In genomic region chr11:131146817-131147490, GRCh38 we compare ENCODE assay signal across 26 cellular contexts.
DNase-seq lines count a peak whose midpoint lies in the region; TF ChIP-seq lines count a peak whose summit lies in the region.
"Had no signal": no experiment of that assay in that cellular context is flagged by ENCODE, and none has a peak within 500 bp of the region (broad histone marks: within the 10 kb centered on the region; RNA-seq: fewer than 3 reads in every experiment).

No MANE protein-coding gene starts in this region.

- H3K18ac ChIP-seq in mesenchymal stem cell (ENCODE audit: low read depth in 1 of 2, low read length in 2 of 2) (no peak overlapping the region), H9 (ENCODE audit: insufficient read length, low read depth, low read length) (no peak overlapping the region)

- H3K9me3 ChIP-seq in mesenchymal stem cell (ENCODE audit: control insufficient read depth, low read length) = no peaks in the 10 kb centered on the region
- no peaks in the 10 kb centered on the region for H3K9me3 ChIP-seq in SK-N-SH
- no peaks in the 10 kb centered on the region for H3K9me3 ChIP-seq in H9 (ENCODE audit: control insufficient read depth, low read depth, low read length)
- H3K9me3 ChIP-seq: breast epithelium, MG63, suprapubic skin had no signal

- no peak overlapping the region for H3K4ac ChIP-seq in mesenchymal stem cell (ENCODE audit: low read depth in 1 of 2, low read length in 2 of 2)
- H3K4ac ChIP-seq in H9 (ENCODE audit: low read depth, low read length) = no peak overlapping the region

- H3K36me3 Mint-ChIP-seq in H9 (ENCODE audit: insufficient read depth in 1 of 3, low read depth in 3 of 3) = no peaks in the 10 kb centered on the region
- H3K36me3 Mint-ChIP-seq: activated CD8-positive, alpha-beta memory T cell treated with anti-CD3 and anti-CD28 coated beads, Interleukin-2, amount 10 ng/mL, durations not matched to agents 7 days and 5 days; activated naive CD4-positive, alpha-beta T cell treated with anti-CD3 and anti-CD28 coated beads, Interleukin-2, amount 10 ng/mL, durations not matched to agents 7 days and 5 days; stimulated activated naive B cell treated with anti-CD40 and anti-IgM and Interleukin-4, amounts not matched to agents 10 μg/mL and 1 μg/mL and 100 μg/mL, for 72 hours had no signal

- H3K9ac ChIP-seq in mesenchymal stem cell (ENCODE audit: low read length) = peak overlapping the region; percentile 73
- H3K9ac ChIP-seq in SK-N-SH = no peak overlapping the region
- H3K9ac ChIP-seq in H9 (ENCODE audit: extremely low read depth, insufficient read length, low read length) = no peak overlapping the region

- no peak overlapping the region for H3K4me2 ChIP-seq in mesenchymal stem cell (ENCODE audit: low read length, poor library complexity, severe bottlenecking)
- H3K4me2 ChIP-seq in SK-N-SH = no peak overlapping the region
- H3K4me2 ChIP-seq in H9 (ENCODE audit: insufficient read depth, insufficient read length, low read length) = no peak overlapping the region

- DNase-seq in BJ (ENCODE audit: low read depth) (peak; percentile 9), GM04503 (ENCODE audit: low read depth) (peak; percentile 21), RKO (ENCODE audit: low spot score) (peak; percentile 1), mesenchymal stem cell (no peak), DMS53 (lab: John Stamatoyannopoulos, UW) (no peak), NCI-H446 treated with DMSO at 0.1 percent for 48 hours (lab: John Stamatoyannopoulos, UW) (no peak), SK-N-SH (no peak), H9 (no peak)
- DNase-seq: activated B cell treated with CpG ODN at 0.5 μM for 24 hours; activated CD8-positive, alpha-beta memory T cell treated with anti-CD3 and anti-CD28 coated beads, Interleukin-2, amount 10 ng/mL, durations not matched to agents 7 days and 5 days; activated naive CD4-positive, alpha-beta T cell treated with anti-CD3 and anti-CD28 coated beads, Interleukin-2, amount 10 ng/mL, durations not matched to agents 7 days and 5 days; activated T-cell treated with anti-CD3 and anti-CD28 coated beads, Interleukin-2, amount 50 U/mL, for 72 hours; amniotic stem cell; CD4-positive, alpha-beta T cell; effector memory CD4-positive, alpha-beta T cell; head of caudate nucleus; mammary epithelial cell; MG63; NCI-H2081; NK-92 treated with Interleukin-12 subunit alpha and Interleukin-12 subunit beta, amount 100 ng/mL, for 24 hours; stimulated activated CD4-positive, alpha-beta T cell treated with anti-CD3 and anti-CD28 coated beads, Interleukin-15, amount 100 ng/mL, for 24 hours; stimulated activated naive B cell treated with anti-CD40 and anti-IgM and Interleukin-4, amounts not matched to agents 10 μg/mL and 1 μg/mL and 100 μg/mL, for 72 hours had no signal

- no peaks in the 10 kb centered on the region for H3F3A ChIP-seq in SK-N-SH (replicated peaks; ENCODE audit: insufficient read depth)

- H3K27ac ChIP-seq in mesenchymal stem cell (ENCODE audit: low read length, poor library complexity, severe bottlenecking) = no peak overlapping the region
- no peak overlapping the region for H3K27ac ChIP-seq in SK-N-SH (ENCODE audit: low read depth in 2 of 2, low read length in 1 of 2)
- H3K27ac ChIP-seq in H9 (ENCODE audit: insufficient read length, low read depth, low read length) = no peak overlapping the region
- H3K27ac ChIP-seq: breast epithelium, coronary artery, suprapubic skin had no signal

- no peaks in the 10 kb centered on the region for H3K9me3 Mint-ChIP-seq in H9
- H3K9me3 Mint-ChIP-seq: activated B cell treated with CpG ODN at 0.5 μM for 24 hours; activated naive CD4-positive, alpha-beta T cell treated with anti-CD3 and anti-CD28 coated beads, Interleukin-2, amount 10 ng/mL, durations not matched to agents 7 days and 5 days; stimulated activated naive B cell treated with anti-CD40 and anti-IgM and Interleukin-4, amounts not matched to agents 10 μg/mL and 1 μg/mL and 100 μg/mL, for 72 hours had no signal

- no peak overlapping the region for H3K4me3 ChIP-seq in BJ (ENCODE audit: low read depth, low read length)
- H3K4me3 ChIP-seq in mesenchymal stem cell (ENCODE audit: insufficient read depth in 1 of 2, low read depth in 1 of 2, low read length in 2 of 2) = no peak overlapping the region
- no peak overlapping the region for H3K4me3 ChIP-seq in SK-N-SH (ENCODE audit: low read depth in 2 of 2, low read length in 1 of 2)
- H3K4me3 ChIP-seq: breast epithelium, coronary artery, K562, MG63, suprapubic skin had no signal

- TF ChIP-seq CTCF in BJ (IDR thresholded peaks at IDR 0.05; ENCODE audit: insufficient read depth, low read depth, low read length) (no peak), SK-N-SH (IDR thresholded peaks at IDR 0.05) (no peak), H9 (conservative IDR thresholded peaks at IDR 0.05) (no peak)

- no peak overlapping the region for H3K4me3 Mint-ChIP-seq in H9
- H3K4me3 Mint-ChIP-seq: activated B cell treated with CpG ODN at 0.5 μM for 24 hours; activated CD8-positive, alpha-beta memory T cell treated with anti-CD3 and anti-CD28 coated beads, Interleukin-2, amount 10 ng/mL, durations not matched to agents 7 days and 5 days; activated naive CD4-positive, alpha-beta T cell treated with anti-CD3 and anti-CD28 coated beads, Interleukin-2, amount 10 ng/mL, durations not matched to agents 7 days and 5 days; activated T-cell treated with anti-CD3 and anti-CD28 coated beads, Interleukin-2, amount 50 U/mL, for 72 hours; CD4-positive, alpha-beta T cell; stimulated activated naive B cell treated with anti-CD40 and anti-IgM and Interleukin-4, amounts not matched to agents 10 μg/mL and 1 μg/mL and 100 μg/mL, for 72 hours had no signal

- H4K91ac ChIP-seq in mesenchymal stem cell (ENCODE audit: low read length) (no peak overlapping the region), H9 (ENCODE audit: insufficient read length, low read depth, low read length) (no peak overlapping the region)

- H2BK5ac ChIP-seq in mesenchymal stem cell (ENCODE audit: low read depth, low read length, poor library complexity, severe bottlenecking) (no peak overlapping the region), H9 (ENCODE audit: insufficient read length, low read length) (no peak overlapping the region)

- no peak overlapping the region for H3T11ph ChIP-seq in H9 (ENCODE audit: low read length)

- CTCF ChIA-PET in BJ (lab: Yijun Ruan, JAX) (interaction anchor here (0.9 to 1.3 kb wide), 2 partner anchors 9 to 14 kb away, joined by 4 read pairs; no protein-coding TSS in a partner anchor), SK-N-SH (lab: Yijun Ruan, JAX) (interaction anchor here (1.2 kb wide), 1 partner anchor 12 kb away, joined by 5 read pairs; no protein-coding TSS in a partner anchor)

- peaks cover 3% of the 10 kb centered on the region; the same call in 1 of the 2 replicates for H3K27me3 Mint-ChIP-seq in H9 (ENCODE audit: low read depth)
- H3K27me3 Mint-ChIP-seq: activated B cell treated with CpG ODN at 0.5 μM for 24 hours; activated CD8-positive, alpha-beta memory T cell treated with anti-CD3 and anti-CD28 coated beads, Interleukin-2, amount 10 ng/mL, durations not matched to agents 7 days and 5 days; activated naive CD4-positive, alpha-beta T cell treated with anti-CD3 and anti-CD28 coated beads, Interleukin-2, amount 10 ng/mL, durations not matched to agents 7 days and 5 days; CD4-positive, alpha-beta T cell; stimulated activated naive B cell treated with anti-CD40 and anti-IgM and Interleukin-4, amounts not matched to agents 10 μg/mL and 1 μg/mL and 100 μg/mL, for 72 hours had no signal

- H2AFZ ChIP-seq in mesenchymal stem cell (ENCODE audit: low read depth, low read length) = no peak overlapping the region
- no peak overlapping the region for H2AFZ ChIP-seq in SK-N-SH (ENCODE audit: low read depth)
- H2AFZ ChIP-seq in H9 (ENCODE audit: low read length) = no peak overlapping the region

- H3K27me3 ChIP-seq in BJ (ENCODE audit: control insufficient read depth, insufficient read depth, low read length) = no peaks in the 10 kb centered on the region
- H3K27me3 ChIP-seq in mesenchymal stem cell (ENCODE audit: control insufficient read depth in 1 of 2, insufficient read depth in 1 of 2, low read length in 2 of 2) = no peaks in the 10 kb centered on the region
- no peaks in the 10 kb centered on the region for H3K27me3 ChIP-seq in SK-N-SH (ENCODE audit: insufficient read depth)
- no peaks in the 10 kb centered on the region for H3K27me3 ChIP-seq in H9 (ENCODE audit: insufficient read depth, low read length)
- H3K27me3 ChIP-seq: breast epithelium, MG63, suprapubic skin had no signal

- H4K5ac ChIP-seq in H9 (ENCODE audit: insufficient read length, low read depth, low read length) = no peak overlapping the region

- no peaks in the 10 kb centered on the region for H3K4me1 ChIP-seq in mesenchymal stem cell (ENCODE audit: control insufficient read depth, insufficient read depth, low read depth, low read length)
- H3K4me1 ChIP-seq in SK-N-SH (ENCODE audit: control insufficient read depth in 1 of 2, insufficient read depth in 2 of 2, low read depth in 1 of 2, low read length in 1 of 2) = no peaks in the 10 kb centered on the region
- H3K4me1 ChIP-seq in H9 (ENCODE audit: insufficient read depth, low read length) = no peaks in the 10 kb centered on the region
- H3K4me1 ChIP-seq: breast epithelium, suprapubic skin had no signal

- H4K20me1 ChIP-seq in SK-N-SH (ENCODE audit: insufficient read depth) (no peaks in the 10 kb centered on the region), H9 (ENCODE audit: control insufficient read depth, insufficient read depth, insufficient read length) (no peaks in the 10 kb centered on the region)

- no peak overlapping the region for H3K56ac ChIP-seq in H9 (ENCODE audit: insufficient read length, low read depth, low read length)

- H2AK5ac ChIP-seq in mesenchymal stem cell (ENCODE audit: low read length, severe bottlenecking) = no peak overlapping the region
- no peak overlapping the region for H2AK5ac ChIP-seq in H9 (ENCODE audit: insufficient read length, low read length)

- H3K36me3 ChIP-seq in BJ (ENCODE audit: control insufficient read depth, insufficient read depth, low read length) = no peaks in the 10 kb centered on the region
- no peaks in the 10 kb centered on the region for H3K36me3 ChIP-seq in mesenchymal stem cell (ENCODE audit: control insufficient read depth in 1 of 2, insufficient read depth in 2 of 2, low read depth in 1 of 2, low read length in 2 of 2)
- H3K36me3 ChIP-seq in SK-N-SH (replicated peaks in 1 of 2; ENCODE audit: control insufficient read depth in 1 of 2, insufficient read depth in 2 of 2, low read length in 1 of 2) = no peaks in the 10 kb centered on the region
- H3K36me3 ChIP-seq: breast epithelium, MG63, suprapubic skin had no signal

- no peaks in the 10 kb centered on the region for H3K79me2 ChIP-seq in SK-N-SH (ENCODE audit: insufficient read depth)
- H3K79me2 ChIP-seq in H9 (ENCODE audit: insufficient read depth, low read length) = no peaks in the 10 kb centered on the region

- H3K9me2 ChIP-seq in SK-N-SH = no peaks in the 10 kb centered on the region

- H2BK120ac ChIP-seq in mesenchymal stem cell (ENCODE audit: low read depth, low read length) (no peak overlapping the region), H9 (ENCODE audit: low read depth, low read length, poor library complexity, severe bottlenecking) (no peak overlapping the region)

- 76% methylated on average over 5 of the region's 5 CpGs for WGBS in mesenchymal stem cell
- WGBS in SK-N-SH (ENCODE audit: low lambda C conversion rate) = 13% methylated on average over 5 of the region's 5 CpGs
- no CpG with 5 or more reads among the region's 5 CpGs for WGBS in H9 (ENCODE audit: extremely low coverage, insufficient read length, low lambda C conversion rate)

- H3K4me1 Mint-ChIP-seq in H9 = peaks cover 3 to 5% of the 10 kb centered on the region in 2 experiments; a peak in 2 of 4 replicates
- H3K4me1 Mint-ChIP-seq: activated B cell treated with CpG ODN at 0.5 μM for 24 hours; activated CD8-positive, alpha-beta memory T cell treated with anti-CD3 and anti-CD28 coated beads, Interleukin-2, amount 10 ng/mL, durations not matched to agents 7 days and 5 days; activated naive CD4-positive, alpha-beta T cell treated with anti-CD3 and anti-CD28 coated beads, Interleukin-2, amount 10 ng/mL, durations not matched to agents 7 days and 5 days; stimulated activated naive B cell treated with anti-CD40 and anti-IgM and Interleukin-4, amounts not matched to agents 10 μg/mL and 1 μg/mL and 100 μg/mL, for 72 hours had no signal

- no peaks in the 10 kb centered on the region for H3K23me2 ChIP-seq in H9 (ENCODE audit: insufficient read length, low read depth, low read length, poor library complexity, severe bottlenecking)

- POLR2A ChIA-PET in BJ (lab: Charles Lee) = no interaction called here
- POLR2A ChIA-PET in SK-N-SH (lab: Yijun Ruan, JAX) = no interaction called here

- no peak overlapping the region for H2BK15ac ChIP-seq in mesenchymal stem cell (ENCODE audit: low read depth, poor library complexity, severe bottlenecking)
- H2BK15ac ChIP-seq in H9 (ENCODE audit: low read depth, low read length) = no peak overlapping the region

- H3K23ac ChIP-seq in mesenchymal stem cell (ENCODE audit: low read length in 2 of 2) = no peak overlapping the region
- no peak overlapping the region for H3K23ac ChIP-seq in H9 (ENCODE audit: insufficient read length, low read depth, low read length)

- no peak for TF ChIP-seq RAD21 in SK-N-SH (IDR thresholded peaks at IDR 0.05; ENCODE audit: low read length)

- H2BK12ac ChIP-seq in mesenchymal stem cell (ENCODE audit: low read length in 2 of 2) (no peak overlapping the region), H9 (ENCODE audit: insufficient read length, low read depth, low read length) (no peak overlapping the region)

- no peak overlapping the region for H2BK20ac ChIP-seq in H9 (ENCODE audit: low read depth, low read length, poor library complexity, severe bottlenecking)

- no peaks in the 10 kb centered on the region for H3K79me1 ChIP-seq in mesenchymal stem cell (replicated peaks; ENCODE audit: low read length, poor library complexity, severe bottlenecking)
- H3K79me1 ChIP-seq in H9 (ENCODE audit: insufficient read depth, low read depth, low read length, poor library complexity, severe bottlenecking) = no peaks in the 10 kb centered on the region

- H4K8ac ChIP-seq in mesenchymal stem cell (ENCODE audit: low read length) (no peak overlapping the region), H9 (replicated peaks; ENCODE audit: insufficient read length, low read depth, low read length) (no peak overlapping the region)

- no peak for TF ChIP-seq EP300 in SK-N-SH (IDR thresholded peaks at IDR 0.05; ENCODE audit: borderline replicate concordance in 1 of 2, low read depth in 1 of 2, low read length in 1 of 2)

- H3K14ac ChIP-seq in mesenchymal stem cell (ENCODE audit: low read length in 2 of 2) (no peak overlapping the region), H9 (ENCODE audit: insufficient read depth, low read length) (no peak overlapping the region)

- H3K27ac Mint-ChIP-seq in H9 = no peak overlapping the region
- H3K27ac Mint-ChIP-seq: activated B cell treated with CpG ODN at 0.5 μM for 24 hours; activated CD8-positive, alpha-beta memory T cell treated with anti-CD3 and anti-CD28 coated beads, Interleukin-2, amount 10 ng/mL, durations not matched to agents 7 days and 5 days; activated naive CD4-positive, alpha-beta T cell treated with anti-CD3 and anti-CD28 coated beads, Interleukin-2, amount 10 ng/mL, durations not matched to agents 7 days and 5 days; activated T-cell treated with anti-CD3 and anti-CD28 coated beads, Interleukin-2, amount 50 U/mL, for 72 hours; CD4-positive, alpha-beta T cell; stimulated activated naive B cell treated with anti-CD40 and anti-IgM and Interleukin-4, amounts not matched to agents 10 μg/mL and 1 μg/mL and 100 μg/mL, for 72 hours had no signal

Comparison
In these comparisons a context has a peak if more than half of its experiments do, and no peak if none do; other contexts are left out.
1. DNase-seq: peak in BJ (single experiment), GM04503 (single experiment) and RKO (single experiment); none in mesenchymal stem cell (single experiment), DMS53 (single experiment), NCI-H446 treated with DMSO at 0.1 percent for 48 hours (single experiment), SK-N-SH (single experiment) and H9 (single experiment).